In the genomic region with DNA sequence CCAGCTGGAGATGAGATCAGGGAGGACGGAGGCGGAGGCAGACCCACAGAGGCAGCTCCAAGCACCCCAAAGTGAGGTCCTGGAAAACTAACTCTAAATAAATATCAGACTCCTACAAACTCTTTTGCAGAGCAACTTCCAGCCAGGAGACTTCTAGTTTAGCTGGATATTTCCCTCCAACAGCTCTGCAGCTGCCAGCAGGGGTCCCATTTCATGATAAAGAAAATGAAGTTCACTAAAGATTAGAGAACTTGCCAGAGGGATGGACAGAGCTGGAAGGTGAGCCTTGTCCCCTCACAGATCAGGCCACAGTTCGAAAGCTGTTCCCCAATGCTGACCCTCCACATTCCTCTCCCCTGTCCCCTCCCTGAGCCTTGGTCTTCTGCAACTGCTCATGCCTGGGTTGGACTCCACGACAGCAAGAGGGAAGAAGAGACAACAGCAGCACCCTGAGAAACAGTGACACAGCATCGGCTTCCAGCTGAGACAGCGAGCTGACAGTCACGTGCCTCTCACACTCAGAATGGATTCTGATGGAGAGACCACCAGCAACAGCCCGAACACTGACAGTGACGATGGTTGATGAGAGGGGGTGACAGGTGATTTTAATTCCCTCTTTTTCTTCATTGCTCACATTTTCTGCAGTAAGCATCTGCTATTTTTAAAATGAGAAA, we compare ENCODE assay signal across 9 cellular contexts. TPM values are rescaled to one million over a fixed set of nuclear protein-coding genes. Genes with fewer than 3 reads are reported as not detected.
DNase-seq lines count a peak whose midpoint lies in the region; ATAC-seq and TF ChIP-seq lines count a peak whose summit lies in the region.
"Had no signal": no experiment of that assay in that cellular context is flagged by ENCODE, and none has a peak within 500 bp of the region (broad histone marks: within the 10 kb centered on the region; RNA-seq: fewer than 3 reads in every experiment).

No MANE protein-coding gene starts in this region.

- TF ChIP-seq POLR2A in erythroblast (IDR thresholded peaks at IDR 0.05; ENCODE audit: low read length): no peak

- H4K20me1 ChIP-seq in KMS-11 (ENCODE audit: insufficient read depth) (no peaks in the 10 kb centered on the region), osteoblast (ENCODE audit: insufficient read depth, low read length) (peaks cover 45% of the 10 kb centered on the region)

- H3K36me3 ChIP-seq in KMS-11 (ENCODE audit: insufficient read depth) (no peaks in the 10 kb centered on the region), osteoblast (ENCODE audit: insufficient read depth, low read length) (peaks cover 35% of the 10 kb centered on the region)

- H3K27ac ChIP-seq in KMS-11 (peak overlapping the region; percentile 95; the same call in 1 of the 2 replicates), caudate nucleus (ENCODE audit: low read depth, low read length) (peak overlapping the region; percentile 8), osteoblast (ENCODE audit: low read depth, low read length) (peak overlapping the region; percentile 39)

- no peaks in the 10 kb centered on the region for H3K27me3 ChIP-seq in KMS-11 (ENCODE audit: insufficient read depth, low read depth)
- no peaks in the 10 kb centered on the region for H3K27me3 ChIP-seq in osteoblast (ENCODE audit: insufficient read depth, low read length)
- H3K27me3 ChIP-seq: tibial nerve had no signal

- peak; percentile 45 for DNase-seq in ELR (ENCODE audit: low read depth)
- DNase-seq in caudate nucleus (lab: John Stamatoyannopoulos, UW): peak in 7 of 61 donors; percentile 19 to 29 (median 23)
- DNase-seq in osteoblast (ENCODE audit: insufficient read length, low spot score, missing footprints): no peak
- DNase-seq in erythroblast (lab: John Stamatoyannopoulos, UW): no peak
- no peak for DNase-seq in HCEC 1CT

- no peaks in the 10 kb centered on the region for H3K9me3 ChIP-seq in osteoblast (ENCODE audit: low read depth, low read length)
- H3K9me3 ChIP-seq: tibial nerve had no signal

- H3K9ac ChIP-seq in KMS-11: no peak overlapping the region

- H3K4me2 ChIP-seq in KMS-11 (peak overlapping the region; percentile 69; the same call in 1 of the 2 replicates), osteoblast (ENCODE audit: insufficient read depth, low read length) (no peak overlapping the region)

- ATAC-seq in esophagus mucosa (no peak), GM18517 (IDR thresholded peaks at IDR 0.05; ENCODE audit: unreplicated experiment) (no peak)

- H3K4me3 ChIP-seq in KMS-11 (IDR thresholded peaks at IDR 0.05; ENCODE audit: insufficient read depth, low read depth, low read length) (no peak overlapping the region), osteoblast (ENCODE audit: insufficient read depth, low read length) (no peak overlapping the region)
- H3K4me3 ChIP-seq: tibial nerve had no signal

- peaks cover 82% of the 10 kb centered on the region for H3K79me2 ChIP-seq in KMS-11 (ENCODE audit: insufficient read depth, low read depth)
- peaks cover 94% of the 10 kb centered on the region for H3K79me2 ChIP-seq in osteoblast (ENCODE audit: insufficient read depth, low read length)

- H3K4me1 ChIP-seq in KMS-11 (ENCODE audit: low read depth, poor library complexity, severe bottlenecking) (peaks cover 68% of the 10 kb centered on the region), osteoblast (ENCODE audit: insufficient read depth, low read length) (peaks cover 25% of the 10 kb centered on the region)

- TF ChIP-seq CTCF in KMS-11 (conservative IDR thresholded peaks at IDR 0.05; ENCODE audit: low read depth, low read length): no peak
- TF ChIP-seq CTCF in osteoblast (IDR thresholded peaks at IDR 0.05; ENCODE audit: extremely low read depth, low read depth, low read length): peak; percentile 35

- H2AFZ ChIP-seq in KMS-11 (ENCODE audit: low read depth): no peak overlapping the region
- no peak overlapping the region for H2AFZ ChIP-seq in osteoblast (ENCODE audit: low read length)

RNA-seq across cellular contexts. Expression of a gene that starts 5.7 kb away (rescaled TPM):
- total RNA-seq in osteoblast: 99.3 and 106 TPM in 2 replicates
- 39.4 TPM for total RNA-seq in esophagus mucosa

RNA-seq across cellular contexts. Expression of a gene that starts 59.4 kb away (rescaled TPM):
- total RNA-seq in osteoblast (72.0 and 87.8 TPM in 2 replicates), esophagus mucosa (113 TPM)

Comparison
In these comparisons a context has a peak if more than half of its experiments do, and no peak if none do; other contexts are left out.
1. H3K27ac ChIP-seq: peak in every context shown above with its lines; median percentile 95 in KMS-11; 39 in osteoblast; 8 in caudate nucleus.